Comparison of ENCODE assay signal across 15 cellular contexts in the genomic region with DNA sequence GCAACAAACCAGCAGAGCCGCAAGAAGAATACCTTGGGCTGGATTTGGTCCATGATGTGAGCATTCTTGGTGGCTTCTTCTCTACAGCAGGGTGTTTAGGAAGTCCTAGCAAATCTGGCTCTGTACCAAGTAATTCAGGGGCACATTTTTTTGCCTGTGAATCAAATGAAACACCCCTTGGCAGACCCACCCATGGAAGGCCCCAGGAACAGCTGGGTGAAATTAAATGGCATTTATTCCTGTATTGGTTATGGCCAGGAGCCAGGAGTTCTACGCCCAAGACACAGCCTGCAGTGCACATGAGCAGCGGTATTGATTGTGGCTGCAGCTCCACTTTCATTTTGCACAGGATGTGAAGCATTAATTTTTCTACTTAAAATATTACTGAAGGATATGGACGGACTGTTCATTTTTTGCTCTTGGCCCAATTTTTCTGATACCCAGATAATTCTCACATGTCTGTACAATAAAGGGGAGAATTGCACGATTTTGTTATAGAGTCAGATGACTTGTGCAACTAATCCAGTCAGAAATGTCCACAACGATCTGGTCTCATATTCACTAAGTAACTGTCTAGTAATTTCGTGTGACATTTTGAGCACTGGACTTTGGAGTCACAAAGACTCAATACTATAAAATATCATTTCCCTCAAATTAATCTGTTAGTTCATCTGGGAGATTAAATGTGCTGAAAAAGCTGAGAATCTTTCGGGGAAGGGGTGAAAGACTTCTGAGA.
A peak's percentile ranks its signal among the peaks of the same experiment; 100 is the strongest.
DNase-seq lines count a peak whose midpoint lies in the region; ATAC-seq, FAIRE-seq and TF ChIP-seq lines count a peak whose summit lies in the region.
"Had no signal": no experiment of that assay in that cellular context is flagged by ENCODE, and none has a peak within 500 bp of the region (broad histone marks: within the 10 kb centered on the region; RNA-seq: fewer than 3 reads in every experiment).

No MANE protein-coding gene starts in this region.

- 3% methylated on average over 8 of the region's 8 CpGs for WGBS in K562 (ENCODE audit: insufficient coverage, low coverage, missing lambda C conversion rate)

- FAIRE-seq in K562 (lab: Jason Lieb, UNC): no peak
- FAIRE-seq: HTR-8/SVneo, RCC 7860 had no signal

- no peak for TF ChIP-seq EP300 in K562 (IDR thresholded peaks at IDR 0.05; ENCODE audit: low read length)

- POLR2A ChIA-PET in K562 (lab: Yijun Ruan, JAX): interaction anchor here (0.7 to 0.8 kb wide), 2 partner anchors 10 to 68 kb away, joined by 3 read pairs; no protein-coding TSS in a partner anchor

- no peaks in the 10 kb centered on the region for H3K9me1 ChIP-seq in K562 (ENCODE audit: control insufficient read depth, insufficient read depth, low read length)

- H3K4me3 ChIP-seq in K562 (no peak overlapping the region), osteoblast (ENCODE audit: insufficient read depth, low read length) (peak overlapping the region; percentile 47)
- H3K4me3 ChIP-seq: gastrocnemius medialis had no signal

- H3K36me3 ChIP-seq in K562 (ENCODE audit: control insufficient read depth, insufficient read depth, low read length): no peaks in the 10 kb centered on the region
- H3K36me3 ChIP-seq in osteoblast (ENCODE audit: insufficient read depth, low read length): no peaks in the 10 kb centered on the region
- H3K36me3 ChIP-seq: gastrocnemius medialis had no signal

- H3K27ac ChIP-seq in K562 (ENCODE audit: extremely low read depth, low read depth, low read length): no peak overlapping the region
- no peak overlapping the region for H3K27ac ChIP-seq in osteoblast (ENCODE audit: low read depth, low read length)
- H3K27ac ChIP-seq: gastrocnemius medialis had no signal

- H3K4me1 ChIP-seq in K562 (replicated peaks in 1 of 2; ENCODE audit: control insufficient read depth in 2 of 2, insufficient read depth in 2 of 2, low read length in 2 of 2) (no peaks in the 10 kb centered on the region), osteoblast (ENCODE audit: insufficient read depth, low read length) (no peaks in the 10 kb centered on the region)
- H3K4me1 ChIP-seq: gastrocnemius medialis had no signal

- H3K27me3 ChIP-seq in K562 (ENCODE audit: control insufficient read depth in 2 of 2, insufficient read depth in 2 of 2, low read length in 2 of 2) (peaks cover 9 to 17% of the 10 kb centered on the region in 2 experiments; a peak in 4 of 5 replicates), osteoblast (ENCODE audit: insufficient read depth, low read length) (no peaks in the 10 kb centered on the region)
- H3K27me3 ChIP-seq: gastrocnemius medialis had no signal

- H3K9ac ChIP-seq in K562 (ENCODE audit: insufficient read depth in 1 of 2, low read depth in 2 of 2, low read length in 2 of 2): no peak overlapping the region

- no peak for TF ChIP-seq RAD21 in K562 (CRISPR knock-in tag; conservative IDR thresholded peaks at IDR 0.05 in 1 of 2, IDR thresholded peaks at IDR 0.05 in 1 of 2)

- H3K79me2 ChIP-seq in K562 (ENCODE audit: control insufficient read depth, insufficient read depth, low read length) (no peaks in the 10 kb centered on the region), osteoblast (ENCODE audit: insufficient read depth, low read length) (no peaks in the 10 kb centered on the region)

- peak; percentile 37 for DNase-seq in NCI-H1694 (lab: John Stamatoyannopoulos, UW)
- no peak for DNase-seq in K562 (ENCODE audit: extremely low read depth in 1 of 4, low spot score in 3 of 4)
- no peak for DNase-seq in osteoblast (ENCODE audit: insufficient read length, low spot score, missing footprints)
- DNase-seq in GF-D8 (lab: John Stamatoyannopoulos, UW): no peak
- DNase-seq in HK-2 (ENCODE audit: unreplicated experiment): no peak
- DNase-seq: gastrocnemius medialis, immature natural killer cell, naive B cell, NCI-H1417 treated with DMSO at 0.1 percent for 48 hours, T-helper 17 cell had no signal

- H3K4me2 ChIP-seq in K562 (ENCODE audit: insufficient read depth, low read length) (no peak overlapping the region), osteoblast (ENCODE audit: insufficient read depth, low read length) (peak overlapping the region; percentile 65)

- H2AFZ ChIP-seq in K562 (ENCODE audit: low read depth, low read length): no peak overlapping the region
- H2AFZ ChIP-seq in osteoblast (ENCODE audit: low read length): no peak overlapping the region

- CTCF ChIA-PET in K562 (lab: Yijun Ruan, JAX; ENCODE audit: low intra/inter-chr PET ratio): no interaction called here

- BruUV-seq in K562 (replicated peaks; lab: Mats Ljungman, UMichigan): no TSS peak

- intact Hi-C loops in K562 (cut with micrococcal nuclease): no loop called here

- no peak for TF ChIP-seq POLR2A in K562 (conservative IDR thresholded peaks at IDR 0.05)

- ATAC-seq in GM18867 (IDR thresholded peaks at IDR 0.05; ENCODE audit: unreplicated experiment) (peak; percentile 73), K562 (no peak), HG02870 (IDR thresholded peaks at IDR 0.05; ENCODE audit: unreplicated experiment) (no peak)
- ATAC-seq: activated T-helper 17 cell treated with anti-CD3 and anti-CD28 coated beads, Interleukin-2, amount 50 U/mL, for 72 hours; gastrocnemius medialis; T-helper 17 cell had no signal

- H4K20me1 ChIP-seq in K562 (replicated peaks; ENCODE audit: control insufficient read depth, insufficient read depth, low read length): no peaks in the 10 kb centered on the region
- H4K20me1 ChIP-seq in osteoblast (ENCODE audit: insufficient read depth, low read length): no peaks in the 10 kb centered on the region

- in situ Hi-C loops in K562 (cut with MboI): no loop called here

- TF ChIP-seq CTCF in K562 (IDR thresholded peaks at IDR 0.05 in 2 of 3, conservative IDR thresholded peaks at IDR 0.05 in 1 of 3; ENCODE audit: insufficient read depth in 2 of 3, low read depth in 1 of 3, low read length in 3 of 3) (no peak), osteoblast (IDR thresholded peaks at IDR 0.05; ENCODE audit: extremely low read depth, low read depth, low read length) (no peak)

- H3K9me3 ChIP-seq in K562 (replicated peaks; ENCODE audit: control insufficient read depth, insufficient read depth, low read depth, low read length): no peaks in the 10 kb centered on the region
- no peaks in the 10 kb centered on the region for H3K9me3 ChIP-seq in osteoblast (ENCODE audit: low read depth, low read length)
- H3K9me3 ChIP-seq: gastrocnemius medialis had no signal

TF ChIP-seq in K562, 482 proteins besides CTCF, POLR2A, EP300 and RAD21:
- TF ChIP-seq NFIC (IDR thresholded peaks at IDR 0.05) (0 out of 2 replicates have a peak, but pooled peaks have one; percentile 23), KHSRP (IDR thresholded peaks at IDR 0.05) (no peak)
- TF ChIP-seq, protein P1, sequence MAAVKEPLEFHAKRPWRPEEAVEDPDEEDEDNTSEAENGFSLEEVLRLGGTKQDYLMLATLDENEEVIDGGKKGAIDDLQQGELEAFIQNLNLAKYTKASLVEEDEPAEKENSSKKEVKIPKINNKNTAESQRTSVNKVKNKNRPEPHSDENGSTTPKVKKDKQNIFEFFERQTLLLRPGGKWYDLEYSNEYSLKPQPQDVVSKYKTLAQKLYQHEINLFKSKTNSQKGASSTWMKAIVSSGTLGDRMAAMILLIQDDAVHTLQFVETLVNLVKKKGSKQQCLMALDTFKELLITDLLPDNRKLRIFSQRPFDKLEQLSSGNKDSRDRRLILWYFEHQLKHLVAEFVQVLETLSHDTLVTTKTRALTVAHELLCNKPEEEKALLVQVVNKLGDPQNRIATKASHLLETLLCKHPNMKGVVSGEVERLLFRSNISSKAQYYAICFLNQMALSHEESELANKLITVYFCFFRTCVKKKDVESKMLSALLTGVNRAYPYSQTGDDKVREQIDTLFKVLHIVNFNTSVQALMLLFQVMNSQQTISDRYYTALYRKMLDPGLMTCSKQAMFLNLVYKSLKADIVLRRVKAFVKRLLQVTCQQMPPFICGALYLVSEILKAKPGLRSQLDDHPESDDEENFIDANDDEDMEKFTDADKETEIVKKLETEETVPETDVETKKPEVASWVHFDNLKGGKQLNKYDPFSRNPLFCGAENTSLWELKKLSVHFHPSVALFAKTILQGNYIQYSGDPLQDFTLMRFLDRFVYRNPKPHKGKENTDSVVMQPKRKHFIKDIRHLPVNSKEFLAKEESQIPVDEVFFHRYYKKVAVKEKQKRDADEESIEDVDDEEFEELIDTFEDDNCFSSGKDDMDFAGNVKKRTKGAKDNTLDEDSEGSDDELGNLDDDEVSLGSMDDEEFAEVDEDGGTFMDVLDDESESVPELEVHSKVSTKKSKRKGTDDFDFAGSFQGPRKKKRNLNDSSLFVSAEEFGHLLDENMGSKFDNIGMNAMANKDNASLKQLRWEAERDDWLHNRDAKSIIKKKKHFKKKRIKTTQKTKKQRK (IDR thresholded peaks at IDR 0.05; ENCODE audit: borderline replicate concordance, low read depth, low read length): no peak
